ENCODE assay signal across 19 cellular contexts in the genomic region with DNA sequence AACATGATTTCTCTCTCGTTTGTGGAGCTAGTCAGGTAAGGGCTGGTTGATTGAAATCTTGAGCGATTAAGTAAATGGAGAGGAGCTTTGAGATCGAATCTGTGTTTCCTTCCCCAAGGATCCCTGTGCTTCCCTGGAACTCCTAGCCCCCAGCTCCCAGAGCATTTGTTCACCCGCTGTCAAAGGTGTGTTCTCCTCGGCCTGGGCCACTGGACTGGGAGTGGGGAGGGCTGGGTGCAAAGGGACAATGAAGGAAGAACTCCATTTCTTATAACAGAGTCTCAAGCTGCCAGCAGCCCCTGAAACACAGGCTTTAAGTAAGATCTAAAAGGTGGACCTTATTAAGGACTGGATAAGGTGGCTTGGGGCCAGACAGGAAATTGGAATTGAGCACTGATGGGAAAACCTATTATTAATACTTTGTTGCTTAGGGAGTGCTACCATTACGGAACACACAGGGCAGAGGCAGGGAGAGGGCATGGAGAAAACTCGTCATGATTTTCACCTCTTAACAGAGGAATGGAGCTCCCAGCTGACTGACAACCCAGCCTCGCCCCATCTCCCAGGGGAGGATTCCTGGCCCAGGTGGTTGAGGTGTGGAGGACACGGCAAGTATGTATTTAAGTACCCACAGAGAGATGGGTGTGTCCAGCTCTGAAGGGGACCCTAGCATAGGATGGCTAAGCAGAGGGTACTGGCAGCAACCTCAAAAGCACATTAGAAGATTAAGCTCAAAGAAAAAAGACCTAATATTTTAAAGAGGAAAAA.
"Had no signal": no experiment of that assay in that cellular context is flagged by ENCODE, and none has a peak within 500 bp of the region (broad histone marks: within the 10 kb centered on the region; RNA-seq: fewer than 3 reads in every experiment).

No MANE protein-coding gene starts in this region.

- DNase-seq: colonic mucosa; dermis blood vessel endothelial cell; left ventricle myocardium inferior; lower lobe of right lung; natural killer cell; nucleus accumbens; pancreas; right cardiac atrium; small intestine; stimulated activated CD4-positive, alpha-beta T cell treated with anti-CD3 and anti-CD28 coated beads, Interleukin-12 subunit alpha, Interleukin-12 subunit beta, amount 100 ng/mL, for 4 hours; stimulated activated naive CD4-positive, alpha-beta T cell; stomach; substantia nigra; transverse colon had no signal

- H3K27ac Mint-ChIP-seq: memory B cell, mesothelial cell of epicardium, natural killer cell, neural progenitor cell, progenitor cell of endocrine pancreas had no signal

- H3K36me3 ChIP-seq: colonic mucosa, left ventricle myocardium inferior, lower lobe of right lung, neural progenitor cell, pancreas, stomach, thoracic aorta, transverse colon had no signal

- H3K4me3 Mint-ChIP-seq: memory B cell, mesothelial cell of epicardium, natural killer cell, neural progenitor cell had no signal

- H3K36me3 Mint-ChIP-seq: memory B cell, mesothelial cell of epicardium, natural killer cell, neural progenitor cell had no signal

- H3K9me3 ChIP-seq: colonic mucosa, lower lobe of right lung, pancreas, thoracic aorta, transverse colon had no signal

- H3K4me1 ChIP-seq: colonic mucosa, left ventricle myocardium inferior, lower lobe of right lung, pancreas, stomach, transverse colon had no signal

- H3K4me1 Mint-ChIP-seq: memory B cell, mesothelial cell of epicardium, natural killer cell, neural progenitor cell had no signal

- H3K27ac ChIP-seq: colonic mucosa, left ventricle myocardium inferior, lower lobe of right lung, neural progenitor cell, pancreas, stomach, thoracic aorta, transverse colon had no signal

- H3K27me3 ChIP-seq: colonic mucosa, neural progenitor cell, pancreas, stomach, transverse colon had no signal

- H3K4me3 ChIP-seq: colonic mucosa, left ventricle myocardium inferior, lower lobe of right lung, neural progenitor cell, pancreas, stomach, thoracic aorta, transverse colon had no signal

- ATAC-seq: natural killer cell, pancreas, right cardiac atrium had no signal

- H3K9me3 Mint-ChIP-seq: natural killer cell had no signal
